1 cellular context compared by ENCODE assay signal in genomic region chr11:118742304-118742703, GRCh38.
TF ChIP-seq lines count a peak whose summit lies in the region.

No MANE protein-coding gene starts in this region.

TF ChIP-seq in GM23338, 12 proteins besides CTCF, POLR2A, EP300 and RAD21 (continued from another document):
- TF ChIP-seq, protein P1, sequence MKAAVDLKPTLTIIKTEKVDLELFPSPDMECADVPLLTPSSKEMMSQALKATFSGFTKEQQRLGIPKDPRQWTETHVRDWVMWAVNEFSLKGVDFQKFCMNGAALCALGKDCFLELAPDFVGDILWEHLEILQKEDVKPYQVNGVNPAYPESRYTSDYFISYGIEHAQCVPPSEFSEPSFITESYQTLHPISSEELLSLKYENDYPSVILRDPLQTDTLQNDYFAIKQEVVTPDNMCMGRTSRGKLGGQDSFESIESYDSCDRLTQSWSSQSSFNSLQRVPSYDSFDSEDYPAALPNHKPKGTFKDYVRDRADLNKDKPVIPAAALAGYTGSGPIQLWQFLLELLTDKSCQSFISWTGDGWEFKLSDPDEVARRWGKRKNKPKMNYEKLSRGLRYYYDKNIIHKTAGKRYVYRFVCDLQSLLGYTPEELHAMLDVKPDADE (IDR thresholded peaks at IDR 0.05): no peak
